In genomic region chr21:31517664-31518402, GRCh38 we compare ENCODE assay signal across 20 cellular contexts.
A peak's percentile ranks its signal among the peaks of the same experiment; 100 is the strongest.
DNase-seq lines count a peak whose midpoint lies in the region; ATAC-seq and TF ChIP-seq lines count a peak whose summit lies in the region.
"Had no signal": no experiment of that assay in that cellular context is flagged by ENCODE, and none has a peak within 500 bp of the region (broad histone marks: within the 10 kb centered on the region; RNA-seq: fewer than 3 reads in every experiment).

No MANE protein-coding gene starts in this region.

- H3K9me3 Mint-ChIP-seq in activated T-helper 17 cell treated with anti-CD3 and anti-CD28 coated beads, Interleukin-2, amount 50 U/mL, for 72 hours = no peaks in the 10 kb centered on the region
- H3K9me3 Mint-ChIP-seq: CD8-positive, alpha-beta T cell had no signal

- no peak overlapping the region for H3K4me3 ChIP-seq in smooth muscle cell
- H3K4me3 ChIP-seq: SJSA1 had no signal

- H3K79me2 ChIP-seq in smooth muscle cell (ENCODE audit: low read depth) = peaks cover 2% of the 10 kb centered on the region

- H3K36me3 Mint-ChIP-seq in T-helper 17 cell (ENCODE audit: low read depth) = no peaks in the 10 kb centered on the region
- H3K36me3 Mint-ChIP-seq in activated T-helper 17 cell treated with anti-CD3 and anti-CD28 coated beads, Interleukin-2, amount 50 U/mL, for 72 hours (ENCODE audit: low read depth) = no peaks in the 10 kb centered on the region
- H3K36me3 Mint-ChIP-seq: CD8-positive, alpha-beta T cell had no signal

- H3K4me3 Mint-ChIP-seq in T-helper 17 cell = no peak overlapping the region
- no peak overlapping the region for H3K4me3 Mint-ChIP-seq in activated T-helper 17 cell treated with anti-CD3 and anti-CD28 coated beads, Interleukin-2, amount 50 U/mL, for 72 hours
- H3K4me3 Mint-ChIP-seq: CD8-positive, alpha-beta T cell had no signal

- no peak overlapping the region for H2AFZ ChIP-seq in smooth muscle cell (ENCODE audit: low read depth)

- H3K4me1 Mint-ChIP-seq in T-helper 17 cell = peaks cover 8% of the 10 kb centered on the region
- H3K4me1 Mint-ChIP-seq in activated T-helper 17 cell treated with anti-CD3 and anti-CD28 coated beads, Interleukin-2, amount 50 U/mL, for 72 hours = peaks cover 7% of the 10 kb centered on the region

- no peaks in the 10 kb centered on the region for H3K27me3 ChIP-seq in smooth muscle cell (ENCODE audit: low read depth)
- H3K27me3 ChIP-seq: SJSA1 had no signal

- no peaks in the 10 kb centered on the region for H4K20me1 ChIP-seq in smooth muscle cell (ENCODE audit: low read depth)

- TF ChIP-seq CTCF in smooth muscle cell (IDR thresholded peaks at IDR 0.05; ENCODE audit: borderline replicate concordance, insufficient read depth, poor library complexity, severe bottlenecking) = no peak
- TF ChIP-seq CTCF in omental fat pad (IDR thresholded peaks at IDR 0.05) = no peak

- 55% methylated on average over 8 of the region's 8 CpGs for WGBS in smooth muscle cell (ENCODE audit: low lambda C conversion rate)

- no peaks in the 10 kb centered on the region for H3K36me3 ChIP-seq in smooth muscle cell (ENCODE audit: low read depth)
- H3K36me3 ChIP-seq: SJSA1 had no signal

- H3K9me3 ChIP-seq in T-helper 17 cell (ENCODE audit: control insufficient read depth, low read length, poor library complexity, severe bottlenecking) (no peaks in the 10 kb centered on the region), smooth muscle cell (replicated peaks; ENCODE audit: low read depth) (no peaks in the 10 kb centered on the region)
- H3K9me3 ChIP-seq: SJSA1 had no signal

- no peaks in the 10 kb centered on the region for H3K27me3 Mint-ChIP-seq in T-helper 17 cell
- H3K27me3 Mint-ChIP-seq in activated T-helper 17 cell treated with anti-CD3 and anti-CD28 coated beads, Interleukin-2, amount 50 U/mL, for 72 hours = no peaks in the 10 kb centered on the region

- H3K27ac Mint-ChIP-seq in T-helper 17 cell = peak overlapping the region; percentile 54
- no peak overlapping the region for H3K27ac Mint-ChIP-seq in activated T-helper 17 cell treated with anti-CD3 and anti-CD28 coated beads, Interleukin-2, amount 50 U/mL, for 72 hours
- H3K27ac Mint-ChIP-seq: CD8-positive, alpha-beta T cell had no signal

- H3K4me1 ChIP-seq in smooth muscle cell (ENCODE audit: low read depth) = peaks cover 8% of the 10 kb centered on the region

- H3K4me2 ChIP-seq in smooth muscle cell = peak overlapping the region; percentile 0

- H3K27ac ChIP-seq in smooth muscle cell (ENCODE audit: low read depth) = no peak overlapping the region
- H3K27ac ChIP-seq: SJSA1 had no signal

- ATAC-seq in GM18868 (IDR thresholded peaks at IDR 0.05; ENCODE audit: unreplicated experiment) (peak; percentile 57), T-helper 17 cell (no peak), omental fat pad (ENCODE audit: low FRiP score) (no peak), GM19328 (IDR thresholded peaks at IDR 0.05; ENCODE audit: unreplicated experiment) (no peak)
- ATAC-seq in activated T-helper 17 cell treated with anti-CD3 and anti-CD28 coated beads, Interleukin-2, amount 50 U/mL, for 72 hours (replicated peaks) = peak; percentile 31
- ATAC-seq: CD8-positive, alpha-beta T cell had no signal

- DNase-seq in T-helper 17 cell = no peak
- DNase-seq in smooth muscle cell (lab: John Stamatoyannopoulos, UW; ENCODE audit: unreplicated experiment) = no peak
- DNase-seq in dedifferentiated amniotic fluid mesenchymal stem cell (ENCODE audit: extremely low spot score) = no peak
- no peak for DNase-seq in CD1c-positive myeloid dendritic cell (ENCODE audit: extremely low spot score)
- no peak for DNase-seq in omental fat pad (ENCODE audit: low spot score)
- DNase-seq: CD8-positive, alpha-beta T cell; DMS53; EL; GF-D8; KG1; NCI-H1092 treated with DMSO at 0.1 percent for 48 hours; NCI-H146; NCI-H2029; NCI-H2227 treated with DMSO at 0.1 percent for 48 hours; NCI-H510A; NCI-H774 had no signal

- no peaks in the 10 kb centered on the region for H3F3A ChIP-seq in smooth muscle cell (ENCODE audit: low read depth)

- H3K9ac ChIP-seq in smooth muscle cell (ENCODE audit: low read depth) = no peak overlapping the region

Comparison
In these comparisons a context has a peak if more than half of its experiments do, and no peak if none do; other contexts are left out.
1. ATAC-seq: peak in GM18868 (single experiment) and activated T-helper 17 cell treated with anti-CD3 and anti-CD28 coated beads, Interleukin-2, amount 50 U/mL, for 72 hours (single experiment); none in T-helper 17 cell (single experiment), omental fat pad (single experiment) and GM19328 (single experiment).